21 cellular contexts compared by ENCODE assay signal in the genomic region with DNA sequence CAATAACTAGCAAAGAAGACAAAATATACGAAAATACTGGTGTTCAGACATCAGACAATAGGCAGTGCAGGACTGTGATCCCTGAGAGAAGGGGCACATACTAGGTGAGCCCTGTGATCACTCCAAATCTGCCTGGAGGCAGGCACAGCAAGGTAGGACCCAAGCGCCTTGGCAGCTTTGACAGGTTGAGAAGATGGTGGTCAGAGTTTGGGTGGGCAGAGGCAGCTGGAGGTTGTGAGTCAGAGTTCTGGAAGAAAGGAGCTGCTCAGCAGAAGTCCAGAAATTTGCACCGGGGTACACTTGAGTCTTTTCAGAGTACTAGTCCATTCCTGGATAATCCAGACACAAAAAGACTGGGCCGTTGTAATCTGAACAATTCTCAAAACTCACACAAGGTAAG. TPM values are rescaled to one million over a fixed set of nuclear protein-coding genes. Genes with fewer than 3 reads are reported as not detected.
DNase-seq lines count a peak whose midpoint lies in the region; ATAC-seq, FAIRE-seq and TF ChIP-seq lines count a peak whose summit lies in the region.
"Had no signal": no experiment of that assay in that cellular context is flagged by ENCODE, and none has a peak within 500 bp of the region (broad histone marks: within the 10 kb centered on the region; RNA-seq: fewer than 3 reads in every experiment).

No MANE protein-coding gene starts in this region.

- H3K36me3 ChIP-seq in bronchial epithelial cell (ENCODE audit: control insufficient read depth, insufficient read depth, low read length) = no peaks in the 10 kb centered on the region

- no peak overlapping the region for H3K4me3 ChIP-seq in bronchial epithelial cell (ENCODE audit: low read depth, low read length)
- H3K4me3 ChIP-seq: A549, GM12878, GM23248 had no signal

- peak; percentile 66 for FAIRE-seq in bronchial epithelial cell (lab: Jason Lieb, UNC)
- FAIRE-seq: A549, D721Med, GM12878, H54, HepG2 had no signal

- peaks cover 4% of the 10 kb centered on the region for H3K27me3 ChIP-seq in bronchial epithelial cell (ENCODE audit: control insufficient read depth, insufficient read depth, low read length)

- H3K27me3 Mint-ChIP-seq in osteocyte (ENCODE audit: unreplicated experiment) = peaks cover 36% of the 10 kb centered on the region
- peaks cover 23 to 45% of the 10 kb centered on the region in 2 donors for H3K27me3 Mint-ChIP-seq in natural killer cell treated with Interleukin-12 subunit alpha and Interleukin-12 subunit beta and Interleukin-15 and Interleukin-18, amount 100 ng/mL, for 72 hours

- H3K9me3 Mint-ChIP-seq in osteocyte (ENCODE audit: unreplicated experiment) = peaks cover 2% of the 10 kb centered on the region
- H3K9me3 Mint-ChIP-seq in natural killer cell treated with Interleukin-12 subunit alpha and Interleukin-12 subunit beta and Interleukin-15 and Interleukin-18, amount 100 ng/mL, for 72 hours = no peaks in the 10 kb centered on the region
- H3K9me3 Mint-ChIP-seq: HFFc6 had no signal

- H3K27ac Mint-ChIP-seq in osteocyte (ENCODE audit: unreplicated experiment) = no peak overlapping the region
- H3K27ac Mint-ChIP-seq in natural killer cell treated with Interleukin-12 subunit alpha and Interleukin-12 subunit beta and Interleukin-15 and Interleukin-18, amount 100 ng/mL, for 72 hours = no peak overlapping the region
- H3K27ac Mint-ChIP-seq: CD4-positive, alpha-beta T cell; HFFc6; IgD-negative memory B cell had no signal

- H3K36me3 Mint-ChIP-seq in osteocyte (ENCODE audit: unreplicated experiment) = no peaks in the 10 kb centered on the region
- no peaks in the 10 kb centered on the region for H3K36me3 Mint-ChIP-seq in natural killer cell treated with Interleukin-12 subunit alpha and Interleukin-12 subunit beta and Interleukin-15 and Interleukin-18, amount 100 ng/mL, for 72 hours
- H3K36me3 Mint-ChIP-seq: IgD-negative memory B cell had no signal

- H3K4me3 Mint-ChIP-seq in osteocyte (ENCODE audit: unreplicated experiment) = no peak overlapping the region
- H3K4me3 Mint-ChIP-seq in natural killer cell treated with Interleukin-12 subunit alpha and Interleukin-12 subunit beta and Interleukin-15 and Interleukin-18, amount 100 ng/mL, for 72 hours = no peak overlapping the region
- H3K4me3 Mint-ChIP-seq: CD4-positive, alpha-beta T cell; HFFc6; IgD-negative memory B cell had no signal

- no peak for ATAC-seq in natural killer cell treated with Interleukin-12 subunit alpha and Interleukin-12 subunit beta and Interleukin-15 and Interleukin-18, amount 100 ng/mL, for 72 hours
- ATAC-seq: A549, GM12878, HCT116, HepG2 had no signal

- TF ChIP-seq CTCF in bronchial epithelial cell (IDR thresholded peaks at IDR 0.05; ENCODE audit: insufficient read depth, low read length, severe bottlenecking) = no peak
- no peak for TF ChIP-seq CTCF in osteocyte (IDR thresholded peaks at IDR 0.05)

- DNase-seq in Daoy (ENCODE audit: low read depth) (peak; percentile 2), bronchial epithelial cell (ENCODE audit: low read depth) (no peak), islet precursor cell (peak; percentile 23), osteocyte (ENCODE audit: extremely low spot score, unreplicated experiment) (peak; percentile 62), MV-4-11 (lab: John Stamatoyannopoulos, UW) (no peak), cerebellum (ENCODE audit: low spot score) (no peak)
- DNase-seq in activated CD4-positive, CD25-positive, alpha-beta regulatory T cell (lab: John Stamatoyannopoulos, UW) = no peak
- no peak for DNase-seq in natural killer cell treated with Interleukin-12 subunit alpha and Interleukin-12 subunit beta and Interleukin-15 and Interleukin-18, amount 100 ng/mL, for 72 hours (ENCODE audit: low spot score)
- DNase-seq: AML-193, Caco-2, DMS79, GM23248, HFFc6 had no signal

- H3K4me1 Mint-ChIP-seq in osteocyte (ENCODE audit: unreplicated experiment) = no peaks in the 10 kb centered on the region
- H3K4me1 Mint-ChIP-seq in natural killer cell treated with Interleukin-12 subunit alpha and Interleukin-12 subunit beta and Interleukin-15 and Interleukin-18, amount 100 ng/mL, for 72 hours (ENCODE audit: low read depth in 2 of 2) = no peaks in the 10 kb centered on the region

RNA-seq across cellular contexts. Expression of gene KIF1A, which starts 14.0 kb away (rescaled TPM):
- 15.0 and 16.2 TPM in 2 replicates for total RNA-seq in Daoy (2014; rRNA removed; shearing (Covaris generic))
- total RNA-seq in bronchial epithelial cell = not detected in 2 replicates
- 4.3 and 5.6 TPM in 2 replicates for total RNA-seq in osteocyte
- total RNA-seq in cerebellum = 217 TPM
- under 1 TPM in 1 of 2 donors, not detected in 1; 0.45 TPM for total RNA-seq in natural killer cell treated with Interleukin-12 subunit alpha and Interleukin-12 subunit beta and Interleukin-15 and Interleukin-18, amount 100 ng/mL, for 72 hours
- total RNA-seq: CD4-positive, alpha-beta T cell; HepG2; HFFc6 had no signal

Comparison
In these comparisons a context has a peak if more than half of its experiments do, and no peak if none do; other contexts are left out.
1. DNase-seq: peak in Daoy (single experiment), islet precursor cell (single experiment) and osteocyte (single experiment); none in bronchial epithelial cell (single experiment), MV-4-11 (single experiment), cerebellum (single experiment), activated CD4-positive, CD25-positive, alpha-beta regulatory T cell (0 of 4) and natural killer cell treated with Interleukin-12 subunit alpha and Interleukin-12 subunit beta and Interleukin-15 and Interleukin-18, amount 100 ng/mL, for 72 hours (single experiment).
2. RNA of gene KIF1A, which starts 14.0 kb away (total RNA-seq): 217 TPM in cerebellum (single experiment); 15.0 to 16.2 TPM in Daoy, 4.3 to 5.6 TPM in osteocyte, 0.45 TPM in natural killer cell treated with Interleukin-12 subunit alpha and Interleukin-12 subunit beta and Interleukin-15 and Interleukin-18, amount 100 ng/mL, for 72 hours and not detected in bronchial epithelial cell; every median in the first group is over 10 times any median in the second.